ENCODE assay signal across 11 cellular contexts in the genomic region with DNA sequence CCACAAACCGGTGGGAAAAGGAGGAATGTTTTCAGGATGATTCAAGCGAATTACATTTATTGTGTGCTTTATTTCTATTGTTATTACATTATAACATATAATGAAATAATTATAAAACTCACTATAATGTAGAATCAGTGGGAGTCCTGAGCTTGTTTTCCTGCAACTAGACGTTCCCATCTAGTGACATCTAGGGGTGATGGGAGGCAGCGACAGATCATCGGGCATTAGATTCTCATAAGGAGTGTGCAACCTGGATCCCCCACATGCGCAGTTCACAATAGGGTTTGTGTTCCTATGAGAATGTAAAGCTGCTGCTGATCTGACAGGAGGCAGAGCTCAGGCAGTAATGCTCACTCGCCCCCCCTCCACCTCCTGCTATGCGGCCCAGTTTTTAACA. TPM values are rescaled to one million over a fixed set of nuclear protein-coding genes. Genes with fewer than 3 reads are reported as not detected.
DNase-seq lines count a peak whose midpoint lies in the region; ATAC-seq and TF ChIP-seq lines count a peak whose summit lies in the region.
"Had no signal": no experiment of that assay in that cellular context is flagged by ENCODE, and none has a peak within 500 bp of the region (broad histone marks: within the 10 kb centered on the region; RNA-seq: fewer than 3 reads in every experiment).

No MANE protein-coding gene starts in this region.

- peak; percentile 18 for DNase-seq in activated CD4-positive, alpha-beta memory T cell treated with anti-CD3 and anti-CD28 coated beads for 36 hours
- DNase-seq in activated CD4-positive, alpha-beta memory T cell treated with anti-CD3 and anti-CD28 coated beads, Interleukin-2, amount 10 ng/mL, durations not matched to agents 7 days and 5 days: no peak
- DNase-seq in Kasumi-1 (lab: John Stamatoyannopoulos, UW) (peak; percentile 9), astrocyte of the spinal cord (ENCODE audit: low read depth, low spot score) (peak; percentile 15), psoas muscle (no peak), colonic mucosa (no peak)
- DNase-seq in CD4-positive, alpha-beta T cell: no peak
- DNase-seq in activated T-cell treated with anti-CD3 and anti-CD28 coated beads, Interleukin-2, amount 50 U/mL, for 24 hours: no peak
- DNase-seq: activated naive CD4-positive, alpha-beta T cell treated with Interleukin-2 at 50 U/mL for 16 hours; midbrain; NCI-H187 had no signal

- H3K27me3 Mint-ChIP-seq in activated CD4-positive, alpha-beta memory T cell treated with anti-CD3 and anti-CD28 coated beads for 36 hours: peaks cover 22% of the 10 kb centered on the region
- H3K27me3 Mint-ChIP-seq in activated CD4-positive, alpha-beta memory T cell treated with anti-CD3 and anti-CD28 coated beads, Interleukin-2, amount 10 ng/mL, durations not matched to agents 7 days and 5 days: peaks cover 23% of the 10 kb centered on the region
- peaks cover 37% of the 10 kb centered on the region for H3K27me3 Mint-ChIP-seq in CD4-positive, alpha-beta T cell
- H3K27me3 Mint-ChIP-seq in activated T-cell treated with anti-CD3 and anti-CD28 coated beads, Interleukin-2, amount 50 U/mL, for 24 hours: peaks cover 24% of the 10 kb centered on the region

- H3K4me3 Mint-ChIP-seq in activated CD4-positive, alpha-beta memory T cell treated with anti-CD3 and anti-CD28 coated beads for 36 hours: no peak overlapping the region
- no peak overlapping the region for H3K4me3 Mint-ChIP-seq in activated CD4-positive, alpha-beta memory T cell treated with anti-CD3 and anti-CD28 coated beads, Interleukin-2, amount 10 ng/mL, durations not matched to agents 7 days and 5 days
- H3K4me3 Mint-ChIP-seq in CD4-positive, alpha-beta T cell: no peak overlapping the region
- no peak overlapping the region for H3K4me3 Mint-ChIP-seq in activated T-cell treated with anti-CD3 and anti-CD28 coated beads, Interleukin-2, amount 50 U/mL, for 24 hours

- no peaks in the 10 kb centered on the region for H3K36me3 Mint-ChIP-seq in activated CD4-positive, alpha-beta memory T cell treated with anti-CD3 and anti-CD28 coated beads for 36 hours
- no peaks in the 10 kb centered on the region for H3K36me3 Mint-ChIP-seq in activated CD4-positive, alpha-beta memory T cell treated with anti-CD3 and anti-CD28 coated beads, Interleukin-2, amount 10 ng/mL, durations not matched to agents 7 days and 5 days (ENCODE audit: low read depth)
- H3K36me3 Mint-ChIP-seq in CD4-positive, alpha-beta T cell (ENCODE audit: low read depth): no peaks in the 10 kb centered on the region
- H3K36me3 Mint-ChIP-seq in activated T-cell treated with anti-CD3 and anti-CD28 coated beads, Interleukin-2, amount 50 U/mL, for 24 hours (ENCODE audit: low read depth): no peaks in the 10 kb centered on the region

- in situ Hi-C loops in astrocyte of the spinal cord (cut with HindIII; ENCODE audit: low sequenced_read_pairs): no loop called here

- H3K36me3 ChIP-seq in psoas muscle (ENCODE audit: insufficient read depth in 1 of 2, low read depth in 1 of 2) (no peaks in the 10 kb centered on the region), colonic mucosa (no peaks in the 10 kb centered on the region)

- peaks cover 3% of the 10 kb centered on the region for H3K4me1 Mint-ChIP-seq in activated CD4-positive, alpha-beta memory T cell treated with anti-CD3 and anti-CD28 coated beads for 36 hours (ENCODE audit: low read depth)
- peaks cover 3% of the 10 kb centered on the region for H3K4me1 Mint-ChIP-seq in activated CD4-positive, alpha-beta memory T cell treated with anti-CD3 and anti-CD28 coated beads, Interleukin-2, amount 10 ng/mL, durations not matched to agents 7 days and 5 days
- no peaks in the 10 kb centered on the region for H3K4me1 Mint-ChIP-seq in CD4-positive, alpha-beta T cell (ENCODE audit: low read depth)
- H3K4me1 Mint-ChIP-seq in activated T-cell treated with anti-CD3 and anti-CD28 coated beads, Interleukin-2, amount 50 U/mL, for 24 hours (ENCODE audit: low read depth): peaks cover 3% of the 10 kb centered on the region

- CTCF ChIA-PET in activated CD4-positive, alpha-beta memory T cell treated with anti-CD3 and anti-CD28 coated beads for 36 hours (lab: Charles Lee): interaction anchor here (0.5 to 1.6 kb wide), 9 partner anchors 8 to 217 kb away, joined by 3 to 6 read pairs (median 3); no protein-coding TSS in a partner anchor
- CTCF ChIA-PET in activated CD4-positive, alpha-beta memory T cell treated with anti-CD3 and anti-CD28 coated beads, Interleukin-2, amount 10 ng/mL, durations not matched to agents 7 days and 5 days (lab: Charles Lee): interaction anchor here (0.7 to 1.1 kb wide), 4 partner anchors 101 to 216 kb away, joined by 3 to 11 read pairs (median 5); no protein-coding TSS in a partner anchor
- CTCF ChIA-PET in CD4-positive, alpha-beta T cell (lab: Charles Lee): interaction anchor here (0.8 to 1.0 kb wide), 2 partner anchors 56 to 101 kb away, joined by 5 to 6 read pairs; no protein-coding TSS in a partner anchor

- no peak for ATAC-seq in psoas muscle
- no peak for ATAC-seq in CD4-positive, alpha-beta T cell (ENCODE audit: poor library complexity)

- intact Hi-C loops in activated CD4-positive, alpha-beta memory T cell treated with anti-CD3 and anti-CD28 coated beads for 36 hours (cut with micrococcal nuclease): loop anchor here (10.0 kb wide), 2 partner anchors 56 to 216 kb away; a partner anchor contains a TSS
- intact Hi-C loops in psoas muscle (cut with DNase I): loop anchor here (10.0 kb wide), 2 partner anchors 206 to 386 kb away; no protein-coding TSS in a partner anchor
- intact Hi-C loops in CD4-positive, alpha-beta T cell (cut with DNase I, micrococcal nuclease): loop anchor here (1.0 to 5.0 kb wide), 2 partner anchors 214 to 216 kb away; no protein-coding TSS in a partner anchor
- intact Hi-C loops in colonic mucosa (cut with DNase I): loop anchor here (10.0 kb wide), 1 partner anchor 216 kb away; no protein-coding TSS in a partner anchor

- no peak overlapping the region for H3K9ac ChIP-seq in colonic mucosa (ENCODE audit: low read depth in 2 of 2, low read length in 2 of 2)

- H3K27ac Mint-ChIP-seq in activated CD4-positive, alpha-beta memory T cell treated with anti-CD3 and anti-CD28 coated beads for 36 hours: no peak overlapping the region
- no peak overlapping the region for H3K27ac Mint-ChIP-seq in activated CD4-positive, alpha-beta memory T cell treated with anti-CD3 and anti-CD28 coated beads, Interleukin-2, amount 10 ng/mL, durations not matched to agents 7 days and 5 days
- no peak overlapping the region for H3K27ac Mint-ChIP-seq in CD4-positive, alpha-beta T cell
- no peak overlapping the region for H3K27ac Mint-ChIP-seq in activated T-cell treated with anti-CD3 and anti-CD28 coated beads, Interleukin-2, amount 50 U/mL, for 24 hours

- H3K4me3 ChIP-seq in astrocyte of the spinal cord (ENCODE audit: low read depth, low read length) (no peak overlapping the region), psoas muscle (no peak overlapping the region), colonic mucosa (no peak overlapping the region)

- H3K4me1 ChIP-seq in psoas muscle: no peaks in the 10 kb centered on the region
- no peaks in the 10 kb centered on the region for H3K4me1 ChIP-seq in colonic mucosa

- H3K27me3 ChIP-seq in psoas muscle (ENCODE audit: insufficient read depth in 3 of 3, low read length in 2 of 3): peaks cover 0 to 5% (median 0%) of the 10 kb centered on the region in 3 donors
- peaks cover 13% of the 10 kb centered on the region for H3K27me3 ChIP-seq in CD4-positive, alpha-beta T cell (ENCODE audit: control insufficient read depth, insufficient read depth, low read length)
- peaks cover 6% of the 10 kb centered on the region for H3K27me3 ChIP-seq in colonic mucosa

- H3K9me3 ChIP-seq in psoas muscle (no peaks in the 10 kb centered on the region), colonic mucosa (no peaks in the 10 kb centered on the region)
- H3K9me3 ChIP-seq in CD4-positive, alpha-beta T cell (ENCODE audit: control insufficient read depth, low read length): no peaks in the 10 kb centered on the region

- 74 to 81% (median 75%) methylated on average over 8 of the region's 8 CpGs for WGBS in psoas muscle, 3 donors

- TF ChIP-seq CTCF in astrocyte of the spinal cord (IDR thresholded peaks at IDR 0.05; ENCODE audit: low read depth, low read length): peak; percentile 49
- TF ChIP-seq CTCF in psoas muscle (IDR thresholded peaks at IDR 0.05): peak; percentile 28
- no peak for TF ChIP-seq CTCF in CD4-positive, alpha-beta T cell (IDR thresholded peaks at IDR 0.05)
- no peak for TF ChIP-seq CTCF in colonic mucosa (IDR thresholded peaks at IDR 0.05)

- no peaks in the 10 kb centered on the region for H3K9me3 Mint-ChIP-seq in activated CD4-positive, alpha-beta memory T cell treated with anti-CD3 and anti-CD28 coated beads for 36 hours
- no peaks in the 10 kb centered on the region for H3K9me3 Mint-ChIP-seq in activated CD4-positive, alpha-beta memory T cell treated with anti-CD3 and anti-CD28 coated beads, Interleukin-2, amount 10 ng/mL, durations not matched to agents 7 days and 5 days
- no peaks in the 10 kb centered on the region for H3K9me3 Mint-ChIP-seq in CD4-positive, alpha-beta T cell
- H3K9me3 Mint-ChIP-seq in activated T-cell treated with anti-CD3 and anti-CD28 coated beads, Interleukin-2, amount 50 U/mL, for 24 hours: no peaks in the 10 kb centered on the region

- POLR2A ChIA-PET in activated CD4-positive, alpha-beta memory T cell treated with anti-CD3 and anti-CD28 coated beads for 36 hours (lab: Charles Lee): no interaction called here
- POLR2A ChIA-PET in activated CD4-positive, alpha-beta memory T cell treated with anti-CD3 and anti-CD28 coated beads, Interleukin-2, amount 10 ng/mL, durations not matched to agents 7 days and 5 days (lab: Charles Lee): no interaction called here
- POLR2A ChIA-PET in CD4-positive, alpha-beta T cell (lab: Charles Lee): no interaction called here

- H3K27ac ChIP-seq in psoas muscle (no peak overlapping the region), colonic mucosa (no peak overlapping the region)
- no peak overlapping the region for H3K27ac ChIP-seq in CD4-positive, alpha-beta T cell (ENCODE audit: low read depth, low read length)

RNA-seq across cellular contexts. Expression of a gene that starts 54.5 kb away (rescaled TPM):
- total RNA-seq in activated CD4-positive, alpha-beta memory T cell treated with anti-CD3 and anti-CD28 coated beads for 36 hours: 1 to 10 TPM in 1 of 2 experiments, under 1 TPM in 1; 0.53 to 1.2 TPM
- total RNA-seq in activated CD4-positive, alpha-beta memory T cell treated with anti-CD3 and anti-CD28 coated beads, Interleukin-2, amount 10 ng/mL, durations not matched to agents 7 days and 5 days: 1 to 10 TPM in 1 of 2 experiments, under 1 TPM in 1; 0.60 to 1.3 TPM
- total RNA-seq in psoas muscle: 1 to 10 TPM; 1.8 to 4.7 (median 2.8) TPM
- polyA plus RNA-seq in psoas muscle: 1 to 10 TPM in 2 of 3 donors, under 1 TPM in 1; 0.66 to 2.9 (median 2.8) TPM
- under 1 TPM; 0.59 to 0.88 TPM for total RNA-seq in CD4-positive, alpha-beta T cell
- total RNA-seq in colonic mucosa: under 1 TPM; 0.29 to 0.74 TPM

RNA-seq across cellular contexts. Expression of a gene that starts 55.4 kb away (rescaled TPM):
- total RNA-seq in activated CD4-positive, alpha-beta memory T cell treated with anti-CD3 and anti-CD28 coated beads for 36 hours: 100 to 1,000 TPM; 112 to 126 TPM
- 100 to 1,000 TPM; 139 to 150 TPM for total RNA-seq in activated CD4-positive, alpha-beta memory T cell treated with anti-CD3 and anti-CD28 coated beads, Interleukin-2, amount 10 ng/mL, durations not matched to agents 7 days and 5 days
- total RNA-seq in psoas muscle (10 to 100 TPM; 12.4 to 17.4 (median 16.1) TPM), colonic mucosa (10 to 100 TPM; 53.6 to 87.8 TPM)
- polyA plus RNA-seq in psoas muscle: 10 to 100 TPM; 14.0 to 21.7 (median 20.3) TPM
- 10 to 100 TPM; 82.5 to 92.9 TPM for total RNA-seq in CD4-positive, alpha-beta T cell

RNA-seq across cellular contexts. Expression of a gene that starts 55.7 kb away (rescaled TPM):
- 10 to 100 TPM; 34.6 to 37.6 TPM for total RNA-seq in activated CD4-positive, alpha-beta memory T cell treated with anti-CD3 and anti-CD28 coated beads for 36 hours
- 10 to 100 TPM; 20.1 to 20.5 TPM for total RNA-seq in activated CD4-positive, alpha-beta memory T cell treated with anti-CD3 and anti-CD28 coated beads, Interleukin-2, amount 10 ng/mL, durations not matched to agents 7 days and 5 days
- total RNA-seq in psoas muscle (100 to 1,000 TPM in 2 of 4 donors, 10 to 100 TPM in 2; 74.1 to 189 (median 114) TPM), colonic mucosa (10 to 100 TPM; 76.5 to 94.9 TPM)
- 100 to 1,000 TPM; 167 to 204 (median 172) TPM for polyA plus RNA-seq in psoas muscle
- total RNA-seq in CD4-positive, alpha-beta T cell: 1 to 10 TPM; 4.3 to 5.2 TPM

Comparison
In these comparisons a context has a peak if more than half of its experiments do, and no peak if none do; other contexts are left out.
1. DNase-seq: peak in activated CD4-positive, alpha-beta memory T cell treated with anti-CD3 and anti-CD28 coated beads for 36 hours (single experiment), Kasumi-1 (2 of 2) and astrocyte of the spinal cord (single experiment); none in activated CD4-positive, alpha-beta memory T cell treated with anti-CD3 and anti-CD28 coated beads, Interleukin-2, amount 10 ng/mL, durations not matched to agents 7 days and 5 days (single experiment), psoas muscle (0 of 2), CD4-positive, alpha-beta T cell (0 of 10), colonic mucosa (single experiment) and activated T-cell treated with anti-CD3 and anti-CD28 coated beads, Interleukin-2, amount 50 U/mL, for 24 hours (single experiment).
2. CTCF ChIP-seq: peak in astrocyte of the spinal cord (single experiment) and psoas muscle (single experiment); none in CD4-positive, alpha-beta T cell (single experiment) and colonic mucosa (single experiment).